1 cellular context compared by ENCODE assay signal in the genomic region with DNA sequence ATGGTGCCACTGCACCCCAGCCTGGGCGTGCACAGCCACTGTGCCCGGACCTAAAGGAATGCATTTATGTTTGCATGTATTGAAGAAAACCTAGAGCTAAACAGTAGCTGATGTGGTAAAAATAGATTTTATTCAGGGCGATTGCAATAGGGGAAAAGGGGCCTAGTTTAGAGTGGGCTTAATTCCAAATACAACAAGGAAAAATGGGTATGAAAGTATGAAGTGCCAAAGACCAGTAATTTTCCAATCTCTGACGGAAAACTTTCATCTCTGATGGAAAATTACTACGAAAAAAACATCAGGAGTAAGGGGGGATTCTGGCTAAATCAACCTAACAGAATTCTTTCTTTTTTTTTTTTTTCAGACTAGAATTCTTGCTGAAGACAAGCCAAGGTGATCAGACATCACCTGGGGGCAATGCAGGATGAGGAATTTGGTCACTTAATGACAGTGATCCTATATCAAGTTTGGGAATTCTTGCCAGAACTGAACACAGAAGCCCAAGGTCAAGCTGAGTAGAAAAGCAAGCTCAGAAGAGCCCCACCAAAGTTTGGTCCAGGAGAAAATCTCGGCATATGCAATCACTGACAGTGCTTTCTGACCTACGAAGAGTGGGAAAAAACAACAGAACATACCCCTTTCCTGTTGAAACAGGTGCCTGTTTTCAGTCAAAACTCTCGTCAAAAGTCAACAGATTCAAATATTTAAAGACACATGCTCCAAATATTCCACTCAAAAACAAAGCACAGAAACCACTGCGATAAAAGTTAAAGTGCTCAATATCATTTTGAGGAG.
TF ChIP-seq lines count a peak whose summit lies in the region.

No MANE protein-coding gene starts in this region.

TF ChIP-seq in WTC11, 78 proteins besides CTCF, POLR2A, EP300 and RAD21 (continued from another document):
- TF ChIP-seq, protein P1, sequence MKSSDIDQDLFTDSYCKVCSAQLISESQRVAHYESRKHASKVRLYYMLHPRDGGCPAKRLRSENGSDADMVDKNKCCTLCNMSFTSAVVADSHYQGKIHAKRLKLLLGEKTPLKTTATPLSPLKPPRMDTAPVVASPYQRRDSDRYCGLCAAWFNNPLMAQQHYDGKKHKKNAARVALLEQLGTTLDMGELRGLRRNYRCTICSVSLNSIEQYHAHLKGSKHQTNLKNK (CRISPR knock-in tag; IDR thresholded peaks at IDR 0.05), result no peak
- TF ChIP-seq, protein P2, sequence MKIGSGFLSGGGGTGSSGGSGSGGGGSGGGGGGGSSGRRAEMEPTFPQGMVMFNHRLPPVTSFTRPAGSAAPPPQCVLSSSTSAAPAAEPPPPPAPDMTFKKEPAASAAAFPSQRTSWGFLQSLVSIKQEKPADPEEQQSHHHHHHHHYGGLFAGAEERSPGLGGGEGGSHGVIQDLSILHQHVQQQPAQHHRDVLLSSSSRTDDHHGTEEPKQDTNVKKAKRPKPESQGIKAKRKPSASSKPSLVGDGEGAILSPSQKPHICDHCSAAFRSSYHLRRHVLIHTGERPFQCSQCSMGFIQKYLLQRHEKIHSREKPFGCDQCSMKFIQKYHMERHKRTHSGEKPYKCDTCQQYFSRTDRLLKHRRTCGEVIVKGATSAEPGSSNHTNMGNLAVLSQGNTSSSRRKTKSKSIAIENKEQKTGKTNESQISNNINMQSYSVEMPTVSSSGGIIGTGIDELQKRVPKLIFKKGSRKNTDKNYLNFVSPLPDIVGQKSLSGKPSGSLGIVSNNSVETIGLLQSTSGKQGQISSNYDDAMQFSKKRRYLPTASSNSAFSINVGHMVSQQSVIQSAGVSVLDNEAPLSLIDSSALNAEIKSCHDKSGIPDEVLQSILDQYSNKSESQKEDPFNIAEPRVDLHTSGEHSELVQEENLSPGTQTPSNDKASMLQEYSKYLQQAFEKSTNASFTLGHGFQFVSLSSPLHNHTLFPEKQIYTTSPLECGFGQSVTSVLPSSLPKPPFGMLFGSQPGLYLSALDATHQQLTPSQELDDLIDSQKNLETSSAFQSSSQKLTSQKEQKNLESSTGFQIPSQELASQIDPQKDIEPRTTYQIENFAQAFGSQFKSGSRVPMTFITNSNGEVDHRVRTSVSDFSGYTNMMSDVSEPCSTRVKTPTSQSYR (CRISPR knock-in tag; IDR thresholded peaks at IDR 0.05), result no peak
- TF ChIP-seq ARID4B (CRISPR knock-in tag; IDR thresholded peaks at IDR 0.05; ENCODE audit: borderline replicate concordance) (no peak), ZNF423 (CRISPR knock-in tag; IDR thresholded peaks at IDR 0.05) (no peak), CBFB (CRISPR knock-in tag; IDR thresholded peaks at IDR 0.05; ENCODE audit: low read depth) (no peak), TCF7 (CRISPR knock-in tag; IDR thresholded peaks at IDR 0.05; ENCODE audit: low read depth) (no peak)
- TF ChIP-seq, protein P3, sequence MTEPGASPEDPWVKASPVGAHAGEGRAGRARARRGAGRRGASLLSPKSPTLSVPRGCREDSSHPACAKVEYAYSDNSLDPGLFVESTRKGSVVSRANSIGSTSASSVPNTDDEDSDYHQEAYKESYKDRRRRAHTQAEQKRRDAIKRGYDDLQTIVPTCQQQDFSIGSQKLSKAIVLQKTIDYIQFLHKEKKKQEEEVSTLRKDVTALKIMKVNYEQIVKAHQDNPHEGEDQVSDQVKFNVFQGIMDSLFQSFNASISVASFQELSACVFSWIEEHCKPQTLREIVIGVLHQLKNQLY (CRISPR knock-in tag; IDR thresholded peaks at IDR 0.05), result no peak
